Comparison of ENCODE assay signal across 24 cellular contexts in genomic region chr2:139059617-139060016, GRCh38.
"Had no signal": no experiment of that assay in that cellular context is flagged by ENCODE, and none has a peak within 500 bp of the region (broad histone marks: within the 10 kb centered on the region; RNA-seq: fewer than 3 reads in every experiment).

No MANE protein-coding gene starts in this region.

- H3K27me3 ChIP-seq: neural progenitor cell, ovary, right lobe of liver, sigmoid colon, stomach, thyroid gland, tibial nerve, upper lobe of left lung, vagina had no signal

- DNase-seq: occipital lobe; ovary; posterior cingulate gyrus; psoas muscle; right cardiac atrium; right lobe of liver; sigmoid colon; small intestine; stimulated activated CD4-positive, alpha-beta T cell treated with anti-CD3 and anti-CD28 coated beads, Interleukin-15, amount 100 ng/mL, for 24 hours; stimulated activated CD4-positive, alpha-beta T cell treated with anti-CD3 and anti-CD28 coated beads, Interleukin-2, amount 100 ng/mL, for 24 hours; stimulated activated CD4-positive, alpha-beta T cell treated with anti-CD3 and anti-CD28 coated beads, Interleukin-2, amount 100 ng/mL, for 48 hours; stimulated activated CD4-positive, alpha-beta T cell treated with anti-CD3 and anti-CD28 coated beads, Interleukin-4, amount 100 ng/mL, for 24 hours; stimulated activated naive B cell treated with anti-CD40 and anti-IgM and Interleukin-4, amounts not matched to agents 10 μg/mL and 1 μg/mL and 100 μg/mL, for 72 hours; stimulated activated naive CD4-positive, alpha-beta T cell treated with Interleukin-2 at 50 U/mL for 16 hours; stomach; thyroid gland; trophoblast cell; upper lobe of left lung had no signal

- H3K36me3 ChIP-seq: neural progenitor cell, ovary, right lobe of liver, sigmoid colon, stomach, thoracic aorta, thyroid gland, tibial nerve, upper lobe of left lung, vagina had no signal

- H3K27ac ChIP-seq: neural progenitor cell, ovary, parathyroid adenoma, psoas muscle, right lobe of liver, sigmoid colon, stomach, thoracic aorta, thyroid gland, tibial nerve, upper lobe of left lung, vagina had no signal

- ATAC-seq: psoas muscle; right cardiac atrium; right lobe of liver; stimulated activated effector memory CD8-positive, alpha-beta T cell treated with anti-CD3 and anti-CD28 coated beads, Interleukin-12 subunit alpha, Interleukin-12 subunit beta, amount 100 ng/mL, for 72 hours; stimulated activated naive B cell treated with anti-CD40 and anti-IgM and Interleukin-4, amounts not matched to agents 10 μg/mL and 1 μg/mL and 100 μg/mL, for 72 hours had no signal

- H3K79me2 ChIP-seq: parathyroid adenoma had no signal

- H3K4me2 ChIP-seq: neural progenitor cell had no signal

- H3K9ac ChIP-seq: neural progenitor cell, parathyroid adenoma had no signal

- H2AFZ ChIP-seq: neural progenitor cell, parathyroid adenoma had no signal

- H3K4me3 ChIP-seq: neural progenitor cell, ovary, psoas muscle, right lobe of liver, sigmoid colon, stomach, thoracic aorta, thyroid gland, tibial nerve, upper lobe of left lung, vagina had no signal

- H3K9me3 ChIP-seq: ovary, psoas muscle, right lobe of liver, sigmoid colon, stomach, thoracic aorta, thyroid gland, tibial nerve, upper lobe of left lung, vagina had no signal

- H3K4me1 ChIP-seq: neural progenitor cell, parathyroid adenoma, psoas muscle, right lobe of liver, sigmoid colon, stomach, thyroid gland, tibial nerve, upper lobe of left lung, vagina had no signal
